Comparison of ENCODE assay signal across 9 cellular contexts in the genomic region with DNA sequence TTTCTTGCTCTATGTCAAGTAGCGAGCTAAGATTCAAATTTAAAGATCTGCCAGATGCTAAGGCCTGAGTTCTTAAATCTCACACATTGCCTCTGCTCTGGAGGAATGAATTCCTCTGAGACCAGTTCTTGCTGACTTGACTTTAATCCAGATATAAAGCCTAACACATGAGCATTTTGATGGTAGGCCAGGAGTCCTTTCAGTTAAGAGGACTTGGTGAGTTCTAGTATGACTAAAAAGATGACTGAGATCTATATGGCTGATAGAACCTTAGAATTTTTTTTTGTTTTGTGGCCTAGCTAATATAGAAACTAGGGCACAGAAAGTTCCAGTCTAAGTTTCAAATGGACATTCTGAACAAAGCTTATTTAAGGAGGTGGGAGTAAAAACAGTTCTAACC. TPM values are rescaled to one million over a fixed set of nuclear protein-coding genes. Genes with fewer than 3 reads are reported as not detected.
DNase-seq lines count a peak whose midpoint lies in the region; ATAC-seq and TF ChIP-seq lines count a peak whose summit lies in the region.
"Had no signal": no experiment of that assay in that cellular context is flagged by ENCODE, and none has a peak within 500 bp of the region (broad histone marks: within the 10 kb centered on the region; RNA-seq: fewer than 3 reads in every experiment).

No MANE protein-coding gene starts in this region.

- TF ChIP-seq CTCF in CD4-positive, alpha-beta T cell (IDR thresholded peaks at IDR 0.05): no peak
- TF ChIP-seq CTCF in GM20000 (IDR thresholded peaks at IDR 0.05; ENCODE audit: extremely low read depth, missing control alignments) (no peak), nephron (IDR thresholded peaks at IDR 0.05; ENCODE audit: unreplicated experiment in 3 of 3) (no peak)

- no peak for ATAC-seq in CD4-positive, alpha-beta T cell (ENCODE audit: poor library complexity)
- no peak for ATAC-seq in GM18909 (IDR thresholded peaks at IDR 0.05; ENCODE audit: poor library complexity, unreplicated experiment)

- peaks cover 21% of the 10 kb centered on the region for H3K4me1 Mint-ChIP-seq in CD4-positive, alpha-beta T cell (ENCODE audit: low read depth)
- peaks cover 18% of the 10 kb centered on the region for H3K4me1 Mint-ChIP-seq in activated naive CD8-positive, alpha-beta T cell treated with anti-CD3 and anti-CD28 coated beads for 36 hours
- H3K4me1 Mint-ChIP-seq in nephron: peaks cover 9% of the 10 kb centered on the region

- no peaks in the 10 kb centered on the region for H3K27me3 ChIP-seq in CD4-positive, alpha-beta T cell (ENCODE audit: control insufficient read depth, insufficient read depth, low read length)

- CTCF ChIA-PET in CD4-positive, alpha-beta T cell (lab: Charles Lee): interaction anchor here (0.9 to 2.7 kb wide), 3 partner anchors 30 to 74 kb away, joined by 3 to 16 read pairs (median 5); a partner anchor contains a TSS

- no peak for DNase-seq in CD4-positive, alpha-beta T cell
- peak; percentile 28 for DNase-seq in GM20000 (ENCODE audit: low spot score)
- no peak for DNase-seq in activated naive CD8-positive, alpha-beta T cell treated with anti-CD3 and anti-CD28 coated beads for 36 hours
- no peak for DNase-seq in cortex of kidney (lab: John Stamatoyannopoulos, UW)
- no peak for DNase-seq in putamen (ENCODE audit: low spot score)
- DNase-seq in DMS153 treated with DMSO at 0.1 percent for 48 hours (lab: John Stamatoyannopoulos, UW; ENCODE audit: unreplicated experiment): no peak
- DNase-seq: COR-L47 had no signal

- H3K36me3 Mint-ChIP-seq in CD4-positive, alpha-beta T cell (ENCODE audit: low read depth): peaks cover 17% of the 10 kb centered on the region
- peaks cover 2% of the 10 kb centered on the region for H3K36me3 Mint-ChIP-seq in activated naive CD8-positive, alpha-beta T cell treated with anti-CD3 and anti-CD28 coated beads for 36 hours
- peaks cover 2% of the 10 kb centered on the region for H3K36me3 Mint-ChIP-seq in nephron (ENCODE audit: low read depth)

- H3K27ac ChIP-seq in CD4-positive, alpha-beta T cell (ENCODE audit: low read depth, low read length): no peak overlapping the region

- no peaks in the 10 kb centered on the region for H3K9me3 Mint-ChIP-seq in CD4-positive, alpha-beta T cell
- H3K9me3 Mint-ChIP-seq in activated naive CD8-positive, alpha-beta T cell treated with anti-CD3 and anti-CD28 coated beads for 36 hours: no peaks in the 10 kb centered on the region
- no peaks in the 10 kb centered on the region for H3K9me3 Mint-ChIP-seq in nephron

- POLR2A ChIA-PET in CD4-positive, alpha-beta T cell (lab: Charles Lee): interaction anchor here (1.8 to 3.8 kb wide), 2 partner anchors 24 to 31 kb away, joined by 6 to 37 read pairs; a partner anchor contains a TSS

- intact Hi-C loops in CD4-positive, alpha-beta T cell (cut with DNase I, micrococcal nuclease): loop anchor here (5.0 kb wide), 5 partner anchors 73 to 1192 kb away; a partner anchor contains a TSS

- H3K27ac Mint-ChIP-seq in CD4-positive, alpha-beta T cell: peak overlapping the region; percentile 99
- H3K27ac Mint-ChIP-seq in activated naive CD8-positive, alpha-beta T cell treated with anti-CD3 and anti-CD28 coated beads for 36 hours: peak overlapping the region; percentile 72
- H3K27ac Mint-ChIP-seq in nephron: peak overlapping the region; percentile 41 to 80 (median 78)

- H3K9me3 ChIP-seq in CD4-positive, alpha-beta T cell (ENCODE audit: control insufficient read depth, low read length): no peaks in the 10 kb centered on the region

- no peaks in the 10 kb centered on the region for H3K27me3 Mint-ChIP-seq in CD4-positive, alpha-beta T cell
- no peaks in the 10 kb centered on the region for H3K27me3 Mint-ChIP-seq in activated naive CD8-positive, alpha-beta T cell treated with anti-CD3 and anti-CD28 coated beads for 36 hours
- H3K27me3 Mint-ChIP-seq in nephron (ENCODE audit: low read depth): no peaks in the 10 kb centered on the region

- H3K4me3 Mint-ChIP-seq in CD4-positive, alpha-beta T cell: peak overlapping the region; percentile 56
- H3K4me3 Mint-ChIP-seq in activated naive CD8-positive, alpha-beta T cell treated with anti-CD3 and anti-CD28 coated beads for 36 hours: no peak overlapping the region
- peak overlapping the region; percentile 80 to 88 (median 84) for H3K4me3 Mint-ChIP-seq in nephron

RNA-seq across cellular contexts. Expression of a gene that starts 1.4 kb away (rescaled TPM):
- 1 to 10 TPM; 7.8 to 9.1 TPM for total RNA-seq in CD4-positive, alpha-beta T cell
- 10 to 100 TPM; 36.8 to 38.6 TPM for total RNA-seq in activated naive CD8-positive, alpha-beta T cell treated with anti-CD3 and anti-CD28 coated beads for 36 hours

RNA-seq across cellular contexts. Expression of a gene that starts 31.3 kb away (rescaled TPM):
- 1 to 10 TPM; 5.2 to 5.8 TPM for total RNA-seq in CD4-positive, alpha-beta T cell
- 1 to 10 TPM; 5.4 TPM for total RNA-seq in activated naive CD8-positive, alpha-beta T cell treated with anti-CD3 and anti-CD28 coated beads for 36 hours
